Comparison of ENCODE assay signal across 1 cellular context in the genomic region with DNA sequence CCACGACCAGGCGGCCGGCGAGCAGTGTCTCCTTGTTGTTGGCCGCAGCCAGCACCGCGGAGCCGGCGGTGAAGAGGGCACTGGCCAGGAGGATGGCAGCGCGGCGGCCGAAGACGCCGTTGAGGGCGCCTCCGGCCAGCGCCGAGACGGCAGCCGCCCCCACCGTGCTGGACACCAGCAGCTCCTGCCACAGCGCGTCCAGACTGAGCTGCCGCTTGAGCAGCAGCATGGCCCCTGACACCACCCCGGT.
TF ChIP-seq lines count a peak whose summit lies in the region.

No MANE protein-coding gene starts in this region.

TF ChIP-seq in HEK293, 187 proteins besides CTCF, POLR2A, EP300 and RAD21 (continued from another document):
- no peak for TF ChIP-seq ZNF580 (tag by site-specific recombination; IDR thresholded peaks at IDR 0.05)
- no peak for TF ChIP-seq ZNF843 (tag by site-specific recombination; IDR thresholded peaks at IDR 0.05)
- TF ChIP-seq ZNF501 (tag by site-specific recombination; IDR thresholded peaks at IDR 0.05) = no peak
- TF ChIP-seq KLF1 (tag by site-specific recombination; IDR thresholded peaks at IDR 0.05) = 0 out of 2 replicates have a peak, but pooled peaks have one; percentile 4
- TF ChIP-seq, protein P1, sequence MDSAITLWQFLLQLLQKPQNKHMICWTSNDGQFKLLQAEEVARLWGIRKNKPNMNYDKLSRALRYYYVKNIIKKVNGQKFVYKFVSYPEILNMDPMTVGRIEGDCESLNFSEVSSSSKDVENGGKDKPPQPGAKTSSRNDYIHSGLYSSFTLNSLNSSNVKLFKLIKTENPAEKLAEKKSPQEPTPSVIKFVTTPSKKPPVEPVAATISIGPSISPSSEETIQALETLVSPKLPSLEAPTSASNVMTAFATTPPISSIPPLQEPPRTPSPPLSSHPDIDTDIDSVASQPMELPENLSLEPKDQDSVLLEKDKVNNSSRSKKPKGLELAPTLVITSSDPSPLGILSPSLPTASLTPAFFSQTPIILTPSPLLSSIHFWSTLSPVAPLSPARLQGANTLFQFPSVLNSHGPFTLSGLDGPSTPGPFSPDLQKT (IDR thresholded peaks at IDR 0.05; ENCODE audit: borderline replicate concordance, low read depth, low read length) = no peak
- peak; percentile 43; the same call in 1 of the 2 replicates for TF ChIP-seq HIC1 (tag by site-specific recombination; IDR thresholded peaks at IDR 0.05)
- TF ChIP-seq ZNF558 (tag by site-specific recombination; IDR thresholded peaks at IDR 0.05) = no peak
- peak; percentile 72 for TF ChIP-seq ZNF600 (tag by site-specific recombination; IDR thresholded peaks at IDR 0.05)
- no peak for TF ChIP-seq ZNF350 (tag by site-specific recombination; IDR thresholded peaks at IDR 0.05)
- TF ChIP-seq FEZF1 (tag by site-specific recombination; IDR thresholded peaks at IDR 0.05) = no peak
- no peak for TF ChIP-seq SP2 (tag by site-specific recombination; IDR thresholded peaks at IDR 0.05)
- TF ChIP-seq, protein P2, sequence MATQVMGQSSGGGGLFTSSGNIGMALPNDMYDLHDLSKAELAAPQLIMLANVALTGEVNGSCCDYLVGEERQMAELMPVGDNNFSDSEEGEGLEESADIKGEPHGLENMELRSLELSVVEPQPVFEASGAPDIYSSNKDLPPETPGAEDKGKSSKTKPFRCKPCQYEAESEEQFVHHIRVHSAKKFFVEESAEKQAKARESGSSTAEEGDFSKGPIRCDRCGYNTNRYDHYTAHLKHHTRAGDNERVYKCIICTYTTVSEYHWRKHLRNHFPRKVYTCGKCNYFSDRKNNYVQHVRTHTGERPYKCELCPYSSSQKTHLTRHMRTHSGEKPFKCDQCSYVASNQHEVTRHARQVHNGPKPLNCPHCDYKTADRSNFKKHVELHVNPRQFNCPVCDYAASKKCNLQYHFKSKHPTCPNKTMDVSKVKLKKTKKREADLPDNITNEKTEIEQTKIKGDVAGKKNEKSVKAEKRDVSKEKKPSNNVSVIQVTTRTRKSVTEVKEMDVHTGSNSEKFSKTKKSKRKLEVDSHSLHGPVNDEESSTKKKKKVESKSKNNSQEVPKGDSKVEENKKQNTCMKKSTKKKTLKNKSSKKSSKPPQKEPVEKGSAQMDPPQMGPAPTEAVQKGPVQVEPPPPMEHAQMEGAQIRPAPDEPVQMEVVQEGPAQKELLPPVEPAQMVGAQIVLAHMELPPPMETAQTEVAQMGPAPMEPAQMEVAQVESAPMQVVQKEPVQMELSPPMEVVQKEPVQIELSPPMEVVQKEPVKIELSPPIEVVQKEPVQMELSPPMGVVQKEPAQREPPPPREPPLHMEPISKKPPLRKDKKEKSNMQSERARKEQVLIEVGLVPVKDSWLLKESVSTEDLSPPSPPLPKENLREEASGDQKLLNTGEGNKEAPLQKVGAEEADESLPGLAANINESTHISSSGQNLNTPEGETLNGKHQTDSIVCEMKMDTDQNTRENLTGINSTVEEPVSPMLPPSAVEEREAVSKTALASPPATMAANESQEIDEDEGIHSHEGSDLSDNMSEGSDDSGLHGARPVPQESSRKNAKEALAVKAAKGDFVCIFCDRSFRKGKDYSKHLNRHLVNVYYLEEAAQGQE (tag by site-specific recombination; IDR thresholded peaks at IDR 0.05) = peak; percentile 54; the same call in 1 of the 2 replicates
- no peak for TF ChIP-seq ZNF112 (tag by site-specific recombination; IDR thresholded peaks at IDR 0.05)
- TF ChIP-seq BCL11B (tag by site-specific recombination; IDR thresholded peaks at IDR 0.05; ENCODE audit: low read depth) = peak; percentile 26; the same call in 1 of the 2 replicates
- TF ChIP-seq ZNF16 (tag by site-specific recombination; IDR thresholded peaks at IDR 0.05; ENCODE audit: low read depth) = no peak
- TF ChIP-seq ZNF155 (tag by site-specific recombination; IDR thresholded peaks at IDR 0.05) = no peak
- TF ChIP-seq ZNF19 (tag by site-specific recombination; IDR thresholded peaks at IDR 0.05; ENCODE audit: low read depth) = no peak
- no peak for TF ChIP-seq ZSCAN23 (tag by site-specific recombination; IDR thresholded peaks at IDR 0.05)
- peak; percentile 28; the same call in 1 of the 2 replicates for TF ChIP-seq ZFHX2 (tag by site-specific recombination; conservative IDR thresholded peaks at IDR 0.05)
- no peak for TF ChIP-seq ZNF837 (tag by site-specific recombination; IDR thresholded peaks at IDR 0.05)
- TF ChIP-seq KLF9 (tag by site-specific recombination; IDR thresholded peaks at IDR 0.05; ENCODE audit: low read depth) = no peak
- no peak for TF ChIP-seq OSR2 (tag by site-specific recombination; IDR thresholded peaks at IDR 0.05)
- TF ChIP-seq ZNF544 (tag by site-specific recombination; IDR thresholded peaks at IDR 0.05) = no peak
- TF ChIP-seq ZBTB21 (tag by site-specific recombination; IDR thresholded peaks at IDR 0.05) = no peak
- no peak for TF ChIP-seq SP7 (tag by site-specific recombination; IDR thresholded peaks at IDR 0.05)
TF ChIP-seq in HEK293: peak in this region for 9.
